In the genomic region with DNA sequence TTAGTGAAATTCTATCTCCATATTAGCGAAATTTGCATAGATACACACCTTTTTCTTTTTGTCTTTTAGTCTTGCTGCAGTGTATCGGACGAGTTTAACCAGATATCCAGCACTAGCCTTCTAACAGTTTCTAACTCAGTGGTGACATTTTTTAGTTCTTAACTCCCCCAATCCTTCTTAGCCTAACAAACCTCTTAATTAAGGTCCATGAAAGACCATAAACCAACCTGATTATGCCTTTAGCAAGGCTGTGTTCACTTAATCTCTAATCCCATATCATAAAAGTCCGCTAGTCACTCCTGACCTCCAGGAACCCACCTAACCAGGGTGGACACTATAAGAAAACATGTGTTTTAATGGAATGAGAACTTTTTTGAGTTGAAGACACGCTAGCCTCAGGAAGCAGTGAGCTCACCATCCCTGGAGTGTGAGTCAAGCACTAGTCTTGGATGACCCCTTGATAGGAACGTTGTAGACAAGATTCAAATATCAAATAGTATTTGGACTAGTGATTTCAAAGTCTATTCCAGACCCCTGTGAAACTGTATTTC, we compare ENCODE assay signal across 1 cellular context.
TF ChIP-seq lines count a peak whose summit lies in the region.

No MANE protein-coding gene starts in this region.

TF ChIP-seq in SK-N-SH treated with all-trans-retinoic acid at 6 μM for 48 hours, 23 proteins besides CTCF, POLR2A, EP300 and RAD21 (continued from another document):
- TF ChIP-seq PATZ1 (CRISPR knock-in tag; IDR thresholded peaks at IDR 0.05; ENCODE audit: borderline replicate concordance) (no peak), OSR1 (CRISPR knock-in tag; IDR thresholded peaks at IDR 0.05) (no peak), CSDC2 (CRISPR knock-in tag; IDR thresholded peaks at IDR 0.05) (no peak), ZNF8 (CRISPR knock-in tag; IDR thresholded peaks at IDR 0.05) (no peak), ZFP30 (CRISPR knock-in tag; IDR thresholded peaks at IDR 0.05) (no peak), ZNF565 (CRISPR knock-in tag; conservative IDR thresholded peaks at IDR 0.05; ENCODE audit: low read depth) (no peak), PPARA (CRISPR knock-in tag; IDR thresholded peaks at IDR 0.05; ENCODE audit: borderline replicate concordance) (no peak), SNAI2 (CRISPR knock-in tag; IDR thresholded peaks at IDR 0.05) (no peak), ESRRG (CRISPR knock-in tag; IDR thresholded peaks at IDR 0.05) (no peak), TCF4 (CRISPR knock-in tag; IDR thresholded peaks at IDR 0.05; ENCODE audit: borderline replicate concordance) (no peak), TOX (CRISPR knock-in tag; IDR thresholded peaks at IDR 0.05; ENCODE audit: borderline replicate concordance) (no peak), CREB5 (CRISPR knock-in tag; IDR thresholded peaks at IDR 0.05; ENCODE audit: low read depth) (no peak)
- TF ChIP-seq, protein P1, sequence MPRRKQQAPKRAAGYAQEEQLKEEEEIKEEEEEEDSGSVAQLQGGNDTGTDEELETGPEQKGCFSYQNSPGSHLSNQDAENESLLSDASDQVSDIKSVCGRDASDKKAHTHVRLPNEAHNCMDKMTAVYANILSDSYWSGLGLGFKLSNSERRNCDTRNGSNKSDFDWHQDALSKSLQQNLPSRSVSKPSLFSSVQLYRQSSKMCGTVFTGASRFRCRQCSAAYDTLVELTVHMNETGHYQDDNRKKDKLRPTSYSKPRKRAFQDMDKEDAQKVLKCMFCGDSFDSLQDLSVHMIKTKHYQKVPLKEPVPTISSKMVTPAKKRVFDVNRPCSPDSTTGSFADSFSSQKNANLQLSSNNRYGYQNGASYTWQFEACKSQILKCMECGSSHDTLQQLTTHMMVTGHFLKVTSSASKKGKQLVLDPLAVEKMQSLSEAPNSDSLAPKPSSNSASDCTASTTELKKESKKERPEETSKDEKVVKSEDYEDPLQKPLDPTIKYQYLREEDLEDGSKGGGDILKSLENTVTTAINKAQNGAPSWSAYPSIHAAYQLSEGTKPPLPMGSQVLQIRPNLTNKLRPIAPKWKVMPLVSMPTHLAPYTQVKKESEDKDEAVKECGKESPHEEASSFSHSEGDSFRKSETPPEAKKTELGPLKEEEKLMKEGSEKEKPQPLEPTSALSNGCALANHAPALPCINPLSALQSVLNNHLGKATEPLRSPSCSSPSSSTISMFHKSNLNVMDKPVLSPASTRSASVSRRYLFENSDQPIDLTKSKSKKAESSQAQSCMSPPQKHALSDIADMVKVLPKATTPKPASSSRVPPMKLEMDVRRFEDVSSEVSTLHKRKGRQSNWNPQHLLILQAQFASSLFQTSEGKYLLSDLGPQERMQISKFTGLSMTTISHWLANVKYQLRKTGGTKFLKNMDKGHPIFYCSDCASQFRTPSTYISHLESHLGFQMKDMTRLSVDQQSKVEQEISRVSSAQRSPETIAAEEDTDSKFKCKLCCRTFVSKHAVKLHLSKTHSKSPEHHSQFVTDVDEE (CRISPR knock-in tag; IDR thresholded peaks at IDR 0.05), result no peak
